Comparison of ENCODE assay signal across 9 cellular contexts in genomic region chr6:167141667-167142432, GRCh38. TPM values are rescaled to one million over a fixed set of nuclear protein-coding genes. Genes with fewer than 3 reads are reported as not detected.
DNase-seq lines count a peak whose midpoint lies in the region; ATAC-seq and TF ChIP-seq lines count a peak whose summit lies in the region.
"Had no signal": no experiment of that assay in that cellular context is flagged by ENCODE, and none has a peak within 500 bp of the region (broad histone marks: within the 10 kb centered on the region; RNA-seq: fewer than 3 reads in every experiment).

No MANE protein-coding gene starts in this region.

- CTCF ChIA-PET in AG04450 (lab: Charles Lee) = interaction anchor here (0.6 to 1.5 kb wide), 3 partner anchors 18 to 367 kb away, joined by 3 to 5 read pairs (median 4); no protein-coding TSS in a partner anchor

- intact Hi-C loops in right cardiac atrium (cut with DNase I) = loop anchor here in 2 of 4 donors (5.0 to 10.0 kb wide), 2 partner anchors 365 to 367 kb away; no protein-coding TSS in a partner anchor

- POLR2A ChIA-PET in AG04450 (lab: Yijun Ruan, JAX) = no interaction called here

- H3K4me2 ChIP-seq in OCI-LY1 (ENCODE audit: low read length) = no peak overlapping the region
- H3K4me2 ChIP-seq in smooth muscle cell = no peak overlapping the region

- H3K9me2 ChIP-seq in OCI-LY1 (ENCODE audit: low read depth, low read length) = no peaks in the 10 kb centered on the region

- ATAC-seq in GM18505 (IDR thresholded peaks at IDR 0.05; ENCODE audit: unreplicated experiment) (peak; percentile 55), HG03108 (IDR thresholded peaks at IDR 0.05; ENCODE audit: unreplicated experiment) (peak; percentile 49), right cardiac atrium (peak; percentile 76 to 77), HG02970 (IDR thresholded peaks at IDR 0.05; ENCODE audit: low FRiP score, unreplicated experiment) (no peak)

- H3F3A ChIP-seq in OCI-LY1 (ENCODE audit: insufficient read depth, low read length) (no peaks in the 10 kb centered on the region), smooth muscle cell (ENCODE audit: low read depth) (no peaks in the 10 kb centered on the region)

- no peak for DNase-seq in AG04450 (ENCODE audit: low read depth, low spot score)
- peak; percentile 52 for DNase-seq in activated effector memory CD4-positive, alpha-beta T cell treated with Interleukin-2 at 50 U/mL for 16 hours
- DNase-seq in right cardiac atrium = peak in 2 of 3 donors; percentile 68
- DNase-seq in smooth muscle cell (lab: John Stamatoyannopoulos, UW; ENCODE audit: unreplicated experiment) = no peak

- TF ChIP-seq POLR2A in GM18505 (IDR thresholded peaks at IDR 0.05; ENCODE audit: borderline replicate concordance, extremely low read depth, insufficient read depth, insufficient read length) = no peak

- H2AFZ ChIP-seq in OCI-LY1 (ENCODE audit: low read length) (no peak overlapping the region), smooth muscle cell (ENCODE audit: low read depth) (no peak overlapping the region)

- 48% methylated on average over 18 of the region's 18 CpGs for WGBS in right cardiac atrium
- WGBS in smooth muscle cell (ENCODE audit: low lambda C conversion rate) = 54% methylated on average over 18 of the region's 18 CpGs

- peaks cover 9% of the 10 kb centered on the region for H3K4me1 ChIP-seq in OCI-LY1 (ENCODE audit: insufficient read depth, low read length, severe bottlenecking)
- no peaks in the 10 kb centered on the region for H3K4me1 ChIP-seq in right cardiac atrium (ENCODE audit: control insufficient read depth, insufficient read depth, low read length)
- H3K4me1 ChIP-seq in smooth muscle cell (ENCODE audit: low read depth) = peaks cover 13% of the 10 kb centered on the region

- H4K20me1 ChIP-seq in OCI-LY1 (ENCODE audit: insufficient read depth, low read length) (no peaks in the 10 kb centered on the region), smooth muscle cell (ENCODE audit: low read depth) (no peaks in the 10 kb centered on the region)

- H3K79me2 ChIP-seq in OCI-LY1 (ENCODE audit: insufficient read depth, low read length) (no peaks in the 10 kb centered on the region), smooth muscle cell (ENCODE audit: low read depth) (no peaks in the 10 kb centered on the region)

- H3K36me3 ChIP-seq in OCI-LY1 (ENCODE audit: insufficient read depth, low read length) = peaks cover 5% of the 10 kb centered on the region; the same call in 1 of the 2 replicates
- H3K36me3 ChIP-seq in smooth muscle cell (ENCODE audit: low read depth) = no peaks in the 10 kb centered on the region

- TF ChIP-seq CTCF in AG04450 (IDR thresholded peaks at IDR 0.05; ENCODE audit: low read depth, low read length) (peak; percentile 33), OCI-LY1 (IDR thresholded peaks at IDR 0.05; ENCODE audit: low read length) (peak; percentile 76), smooth muscle cell (IDR thresholded peaks at IDR 0.05; ENCODE audit: borderline replicate concordance, insufficient read depth, poor library complexity, severe bottlenecking) (peak; percentile 57)

- H3K9ac ChIP-seq in OCI-LY1 (ENCODE audit: low read length) = no peak overlapping the region
- H3K9ac ChIP-seq in smooth muscle cell (ENCODE audit: low read depth) = no peak overlapping the region

- H3K27ac ChIP-seq in AG04450 (ENCODE audit: low read depth, low read length) (no peak overlapping the region), OCI-LY1 (ENCODE audit: low read depth, low read length, poor library complexity, severe bottlenecking) (no peak overlapping the region), right cardiac atrium (ENCODE audit: low read length) (no peak overlapping the region), smooth muscle cell (ENCODE audit: low read depth) (no peak overlapping the region)

- no peak overlapping the region for H3K4me3 ChIP-seq in AG04450 (ENCODE audit: low read depth, low read length)
- no peak overlapping the region for H3K4me3 ChIP-seq in OCI-LY1 (ENCODE audit: low read depth, low read length, poor library complexity, severe bottlenecking)
- H3K4me3 ChIP-seq in right cardiac atrium (ENCODE audit: low read length) = no peak overlapping the region
- H3K4me3 ChIP-seq in smooth muscle cell = no peak overlapping the region

- peaks cover 29% of the 10 kb centered on the region for H3K9me3 ChIP-seq in AG04450 (ENCODE audit: control insufficient read depth, insufficient read depth, low read length)
- H3K9me3 ChIP-seq in OCI-LY1 (ENCODE audit: low read length) = peaks cover 7% of the 10 kb centered on the region; the same call in 1 of the 2 replicates
- no peaks in the 10 kb centered on the region for H3K9me3 ChIP-seq in right cardiac atrium (ENCODE audit: control insufficient read depth, low read length)
- no peaks in the 10 kb centered on the region for H3K9me3 ChIP-seq in smooth muscle cell (replicated peaks; ENCODE audit: low read depth)

- no peaks in the 10 kb centered on the region for H3K27me3 ChIP-seq in AG04450 (ENCODE audit: control insufficient read depth, insufficient read depth, low read length)
- H3K27me3 ChIP-seq in OCI-LY1 (ENCODE audit: insufficient read depth, low read length) = peaks cover 8% of the 10 kb centered on the region; the same call in 1 of the 2 replicates
- H3K27me3 ChIP-seq in right cardiac atrium (ENCODE audit: control insufficient read depth, insufficient read depth) = no peaks in the 10 kb centered on the region
- peaks cover 17% of the 10 kb centered on the region for H3K27me3 ChIP-seq in smooth muscle cell (ENCODE audit: low read depth)

RNA-seq across cellular contexts. Expression of gene GPR31, which starts 15.9 kb away (rescaled TPM):
- polyA plus RNA-seq in AG04450 (2011; rRNA removed) (not detected in 2 replicates), right cardiac atrium (not detected), smooth muscle cell (not detected in 2 replicates)
- polyA minus RNA-seq in AG04450 (2011; rRNA and poly(A)+ RNA removed) = not detected in 2 replicates
- total RNA-seq in right cardiac atrium (not detected), smooth muscle cell (not detected in 2 replicates)
- total RNA-seq: glomerular endothelial cell had no signal

RNA-seq across cellular contexts. Expression of gene CCR6, which starts 19.0 kb away (rescaled TPM):
- polyA plus RNA-seq in AG04450 (2011; rRNA removed) = not detected in 2 replicates
- polyA minus RNA-seq in AG04450 (2011; rRNA and poly(A)+ RNA removed) = not detected in 2 replicates
- not detected for total RNA-seq in right cardiac atrium
- polyA plus RNA-seq in right cardiac atrium = not detected
- not detected in 2 replicates for total RNA-seq in smooth muscle cell
- polyA plus RNA-seq in smooth muscle cell = 0.41 TPM in 1 of 2 replicates, not detected in the other
- total RNA-seq: glomerular endothelial cell had no signal

Comparison
In these comparisons a context has a peak if more than half of its experiments do, and no peak if none do; other contexts are left out.
1. DNase-seq: peak in activated effector memory CD4-positive, alpha-beta T cell treated with Interleukin-2 at 50 U/mL for 16 hours (single experiment) and right cardiac atrium (2 of 3); none in AG04450 (single experiment) and smooth muscle cell (single experiment).
2. Peak in every context shown above with its lines, with median percentiles within 50 percentile points of each other: CTCF ChIP-seq.